Comparison of ENCODE assay signal across 1 cellular context in the genomic region with DNA sequence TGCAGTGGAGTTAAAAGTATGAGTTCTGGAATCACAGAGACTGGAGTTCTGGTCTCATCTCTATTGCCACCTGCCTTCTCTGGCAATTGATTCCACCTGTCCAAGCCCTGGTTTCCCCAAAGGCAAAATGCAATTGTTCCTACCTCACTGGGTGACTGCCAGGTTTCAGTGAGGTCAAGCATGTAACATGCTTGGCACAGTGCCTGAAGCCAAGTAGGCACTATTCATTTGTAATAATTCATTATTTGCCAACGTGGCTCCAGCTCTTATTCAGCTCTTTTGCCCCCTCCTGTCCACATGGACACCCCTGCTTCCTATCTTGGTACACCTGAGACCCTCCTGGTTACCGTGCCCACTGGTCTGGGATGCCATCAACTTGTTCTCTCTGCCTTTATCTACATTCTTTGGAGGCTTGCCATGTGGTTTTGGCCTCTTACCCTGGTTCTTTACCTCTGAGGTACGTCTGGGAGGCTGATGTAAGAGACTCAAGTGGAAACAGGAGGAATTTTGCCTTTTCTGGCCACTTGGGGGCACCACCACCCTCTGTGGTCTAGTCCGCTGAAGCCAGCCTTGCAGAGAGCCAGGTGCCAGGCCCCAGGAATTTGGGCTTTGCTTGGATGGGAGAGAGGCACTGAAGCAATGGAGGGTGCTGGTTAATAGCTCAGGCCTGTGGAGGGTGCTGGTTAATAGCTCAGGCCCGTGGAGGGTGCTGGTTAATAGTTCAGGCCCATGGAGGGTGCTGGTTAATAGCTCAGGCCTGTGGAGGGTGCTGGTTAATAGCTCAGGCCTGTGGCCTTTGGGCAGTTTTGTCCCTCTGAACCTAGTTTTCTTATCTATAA.
TF ChIP-seq lines count a peak whose summit lies in the region.

No MANE protein-coding gene starts in this region.

TF ChIP-seq in GM23338, 12 proteins besides CTCF, POLR2A, EP300 and RAD21 (continued from another document):
- TF ChIP-seq, protein P1, sequence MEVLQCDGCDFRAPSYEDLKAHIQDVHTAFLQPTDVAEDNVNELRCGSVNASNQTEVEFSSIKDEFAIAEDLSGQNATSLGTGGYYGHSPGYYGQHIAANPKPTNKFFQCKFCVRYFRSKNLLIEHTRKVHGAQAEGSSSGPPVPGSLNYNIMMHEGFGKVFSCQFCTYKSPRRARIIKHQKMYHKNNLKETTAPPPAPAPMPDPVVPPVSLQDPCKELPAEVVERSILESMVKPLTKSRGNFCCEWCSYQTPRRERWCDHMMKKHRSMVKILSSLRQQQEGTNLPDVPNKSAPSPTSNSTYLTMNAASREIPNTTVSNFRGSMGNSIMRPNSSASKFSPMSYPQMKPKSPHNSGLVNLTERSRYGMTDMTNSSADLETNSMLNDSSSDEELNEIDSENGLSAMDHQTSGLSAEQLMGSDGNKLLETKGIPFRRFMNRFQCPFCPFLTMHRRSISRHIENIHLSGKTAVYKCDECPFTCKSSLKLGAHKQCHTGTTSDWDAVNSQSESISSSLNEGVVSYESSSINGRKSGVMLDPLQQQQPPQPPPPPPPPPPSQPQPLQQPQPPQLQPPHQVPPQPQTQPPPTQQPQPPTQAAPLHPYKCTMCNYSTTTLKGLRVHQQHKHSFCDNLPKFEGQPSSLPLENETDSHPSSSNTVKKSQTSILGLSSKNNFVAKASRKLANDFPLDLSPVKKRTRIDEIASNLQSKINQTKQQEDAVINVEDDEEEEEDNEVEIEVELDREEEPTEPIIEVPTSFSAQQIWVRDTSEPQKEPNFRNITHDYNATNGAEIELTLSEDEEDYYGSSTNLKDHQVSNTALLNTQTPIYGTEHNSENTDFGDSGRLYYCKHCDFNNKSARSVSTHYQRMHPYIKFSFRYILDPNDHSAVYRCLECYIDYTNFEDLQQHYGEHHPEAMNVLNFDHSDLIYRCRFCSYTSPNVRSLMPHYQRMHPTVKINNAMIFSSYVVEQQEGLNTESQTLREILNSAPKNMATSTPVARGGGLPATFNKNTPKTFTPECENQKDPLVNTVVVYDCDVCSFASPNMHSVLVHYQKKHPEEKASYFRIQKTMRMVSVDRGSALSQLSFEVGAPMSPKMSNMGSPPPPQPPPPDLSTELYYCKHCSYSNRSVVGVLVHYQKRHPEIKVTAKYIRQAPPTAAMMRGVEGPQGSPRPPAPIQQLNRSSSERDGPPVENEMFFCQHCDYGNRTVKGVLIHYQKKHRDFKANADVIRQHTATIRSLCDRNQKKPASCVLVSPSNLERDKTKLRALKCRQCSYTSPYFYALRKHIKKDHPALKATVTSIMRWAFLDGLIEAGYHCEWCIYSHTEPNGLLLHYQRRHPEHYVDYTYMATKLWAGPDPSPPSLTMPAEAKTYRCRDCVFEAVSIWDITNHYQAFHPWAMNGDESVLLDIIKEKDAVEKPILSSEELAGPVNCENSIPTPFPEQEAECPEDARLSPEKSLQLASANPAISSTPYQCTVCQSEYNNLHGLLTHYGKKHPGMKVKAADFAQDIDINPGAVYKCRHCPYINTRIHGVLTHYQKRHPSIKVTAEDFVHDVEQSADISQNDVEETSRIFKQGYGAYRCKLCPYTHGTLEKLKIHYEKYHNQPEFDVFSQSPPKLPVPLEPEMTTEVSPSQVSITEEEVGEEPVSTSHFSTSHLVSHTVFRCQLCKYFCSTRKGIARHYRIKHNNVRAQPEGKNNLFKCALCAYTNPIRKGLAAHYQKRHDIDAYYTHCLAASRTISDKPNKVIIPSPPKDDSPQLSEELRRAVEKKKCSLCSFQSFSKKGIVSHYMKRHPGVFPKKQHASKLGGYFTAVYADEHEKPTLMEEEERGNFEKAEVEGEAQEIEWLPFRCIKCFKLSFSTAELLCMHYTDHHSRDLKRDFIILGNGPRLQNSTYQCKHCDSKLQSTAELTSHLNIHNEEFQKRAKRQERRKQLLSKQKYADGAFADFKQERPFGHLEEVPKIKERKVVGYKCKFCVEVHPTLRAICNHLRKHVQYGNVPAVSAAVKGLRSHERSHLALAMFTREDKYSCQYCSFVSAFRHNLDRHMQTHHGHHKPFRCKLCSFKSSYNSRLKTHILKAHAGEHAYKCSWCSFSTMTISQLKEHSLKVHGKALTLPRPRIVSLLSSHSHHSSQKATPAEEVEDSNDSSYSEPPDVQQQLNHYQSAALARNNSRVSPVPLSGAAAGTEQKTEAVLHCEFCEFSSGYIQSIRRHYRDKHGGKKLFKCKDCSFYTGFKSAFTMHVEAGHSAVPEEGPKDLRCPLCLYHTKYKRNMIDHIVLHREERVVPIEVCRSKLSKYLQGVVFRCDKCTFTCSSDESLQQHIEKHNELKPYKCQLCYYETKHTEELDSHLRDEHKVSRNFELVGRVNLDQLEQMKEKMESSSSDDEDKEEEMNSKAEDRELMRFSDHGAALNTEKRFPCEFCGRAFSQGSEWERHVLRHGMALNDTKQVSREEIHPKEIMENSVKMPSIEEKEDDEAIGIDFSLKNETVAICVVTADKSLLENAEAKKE (CRISPR knock-in tag; IDR thresholded peaks at IDR 0.05): no peak
- TF ChIP-seq POLR2AphosphoS5 (IDR thresholded peaks at IDR 0.05; ENCODE audit: low read depth) (no peak), NANOG (IDR thresholded peaks at IDR 0.05; ENCODE audit: borderline replicate concordance) (no peak)
